25 cellular contexts compared by ENCODE assay signal in genomic region chr2:190664240-190664639, GRCh38. TPM values are rescaled to one million over a fixed set of nuclear protein-coding genes. Genes with fewer than 3 reads are reported as not detected.
DNase-seq lines count a peak whose midpoint lies in the region; TF ChIP-seq lines count a peak whose summit lies in the region.
"Had no signal": no experiment of that assay in that cellular context is flagged by ENCODE, and none has a peak within 500 bp of the region (broad histone marks: within the 10 kb centered on the region; RNA-seq: fewer than 3 reads in every experiment).

No MANE protein-coding gene starts in this region.

- H3K9me3 ChIP-seq in right atrium auricular region (no peaks in the 10 kb centered on the region), left ventricle myocardium inferior (replicated peaks) (peaks cover 5% of the 10 kb centered on the region)
- H3K9me3 ChIP-seq: ovary, right lobe of liver, suprapubic skin, uterus had no signal

- TF ChIP-seq CTCF in right atrium auricular region (IDR thresholded peaks at IDR 0.05) (no peak), left ventricle myocardium inferior (IDR thresholded peaks at IDR 0.05; ENCODE audit: borderline replicate concordance) (no peak), GM10266 (IDR thresholded peaks at IDR 0.05; ENCODE audit: control insufficient read depth, insufficient read depth, low read depth, missing control alignments) (no peak)

- DNase-seq in right atrium auricular region (ENCODE audit: low spot score) (no peak), left ventricle myocardium inferior (no peak), amniotic epithelial cell (ENCODE audit: low read depth) (peak; percentile 67), glomerular visceral epithelial cell (ENCODE audit: extremely low spot score) (peak; percentile 75), hippocampal formation (lab: John Stamatoyannopoulos, UW) (no peak), GM10266 (ENCODE audit: extremely low spot score) (no peak), RPMI8226 (no peak), NCI-H524 treated with DMSO at 0.1 percent for 48 hours (lab: John Stamatoyannopoulos, UW) (no peak)
- DNase-seq: activated CD4-positive, alpha-beta memory T cell treated with anti-CD3 and anti-CD28 coated beads for 36 hours; activated naive CD4-positive, alpha-beta T cell; NCI-H1694; NCI-H2171 treated with DMSO at 0.1 percent for 48 hours; NCI-H82; OCI-M1; ovary; right lobe of liver; SJCRH30; uterus; WERI-Rb-1 had no signal

- H3K36me3 ChIP-seq in right atrium auricular region (no peaks in the 10 kb centered on the region), left ventricle myocardium inferior (peaks cover 23% of the 10 kb centered on the region)
- H3K36me3 ChIP-seq: ovary, right lobe of liver, uterus had no signal

- H3K4me1 ChIP-seq in right atrium auricular region (peaks cover 0 to 55% of the 10 kb centered on the region in 2 donors), left ventricle myocardium inferior (peaks cover 66% of the 10 kb centered on the region)
- H3K4me1 ChIP-seq: BLaER1, uterus had no signal

- peak overlapping the region; percentile 53 to 66 for H3K27ac ChIP-seq in right atrium auricular region
- H3K27ac ChIP-seq in left ventricle myocardium inferior (replicated peaks), result no peak overlapping the region
- H3K27ac ChIP-seq: A549, BLaER1, coronary artery, ovary, SJCRH30, suprapubic skin, uterus, WERI-Rb-1 had no signal

- H3K27me3 ChIP-seq in right atrium auricular region (no peaks in the 10 kb centered on the region), left ventricle myocardium inferior (ENCODE audit: low read depth) (no peaks in the 10 kb centered on the region)
- H3K27me3 ChIP-seq: BLaER1, ovary, right lobe of liver, SJCRH30, suprapubic skin, uterus had no signal

- intact Hi-C loops in left ventricle myocardium inferior (cut with micrococcal nuclease), result no loop called here

- no peak overlapping the region for H3K4me3 ChIP-seq in right atrium auricular region
- no peak overlapping the region for H3K4me3 ChIP-seq in left ventricle myocardium inferior
- H3K4me3 ChIP-seq: A549, BLaER1, coronary artery, K562, lung, ovary, right lobe of liver, SJCRH30, suprapubic skin, uterus had no signal

RNA-seq across cellular contexts. Expression of gene NAB1, which starts 15.4 kb away (rescaled TPM):
- total RNA-seq in right atrium auricular region, result 10 to 100 TPM; 37.0 to 64.4 TPM
- 30.2 TPM for total RNA-seq in left ventricle myocardium inferior

Comparison
In these comparisons a context has a peak if more than half of its experiments do, and no peak if none do; other contexts are left out.
1. DNase-seq: peak in amniotic epithelial cell (single experiment) and glomerular visceral epithelial cell (single experiment); none in right atrium auricular region (single experiment), left ventricle myocardium inferior (single experiment), hippocampal formation (0 of 2), GM10266 (single experiment), RPMI8226 (single experiment) and NCI-H524 treated with DMSO at 0.1 percent for 48 hours (single experiment).